ENCODE assay signal across 28 cellular contexts in the genomic region with DNA sequence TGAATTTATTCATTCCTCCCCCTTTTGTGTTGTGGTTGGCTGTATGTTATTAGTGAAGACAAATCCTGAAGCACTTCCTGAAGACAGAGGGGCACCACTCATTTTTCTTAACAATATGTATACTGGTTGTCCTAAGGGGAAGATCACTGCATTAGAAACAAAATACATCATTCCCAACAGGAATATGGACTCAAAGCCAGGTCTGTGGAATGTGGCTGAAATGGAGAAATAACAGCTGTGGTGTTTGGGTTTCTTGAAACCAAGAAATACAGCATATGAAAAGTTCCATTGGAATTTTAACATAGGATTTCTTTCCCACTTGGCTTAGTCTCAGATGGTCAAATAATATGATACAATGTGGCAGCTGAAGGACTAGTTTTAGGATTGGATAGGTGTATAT.
"Had no signal": no experiment of that assay in that cellular context is flagged by ENCODE, and none has a peak within 500 bp of the region (broad histone marks: within the 10 kb centered on the region; RNA-seq: fewer than 3 reads in every experiment).

No MANE protein-coding gene starts in this region.

- H3K36me3 ChIP-seq: gastroesophageal sphincter, heart left ventricle, neural progenitor cell, prostate gland, sigmoid colon, spleen, tibial nerve, upper lobe of left lung had no signal

- H3K4me2 ChIP-seq: hepatocyte, neural progenitor cell had no signal

- H3K27ac ChIP-seq: dorsolateral prefrontal cortex, foreskin keratinocyte, gastroesophageal sphincter, heart left ventricle, hepatocyte, neural progenitor cell, parathyroid adenoma, prostate gland, sigmoid colon, skin epidermis, spleen, testis, tibial nerve, upper lobe of left lung had no signal

- H3K4me1 ChIP-seq: foreskin keratinocyte, heart left ventricle, neural progenitor cell, parathyroid adenoma, prostate gland, spleen, testis, tibial nerve, upper lobe of left lung had no signal

- H3K27me3 Mint-ChIP-seq: memory B cell; naive thymus-derived CD4-positive, alpha-beta T cell; stimulated activated memory B cell treated with anti-CD40 and anti-IgM and Interleukin-4, amounts not matched to agents 10 μg/mL and 1 μg/mL and 100 μg/mL, for 72 hours had no signal

- H3K27me3 ChIP-seq: dorsolateral prefrontal cortex, foreskin keratinocyte, gastroesophageal sphincter, heart left ventricle, hepatocyte, neural progenitor cell, sigmoid colon, spleen, testis, tibial nerve, upper lobe of left lung had no signal

- H3K27ac Mint-ChIP-seq: memory B cell; naive thymus-derived CD4-positive, alpha-beta T cell; neural progenitor cell; stimulated activated memory B cell treated with anti-CD40 and anti-IgM and Interleukin-4, amounts not matched to agents 10 μg/mL and 1 μg/mL and 100 μg/mL, for 72 hours had no signal

- DNase-seq: cortex of kidney; dorsolateral prefrontal cortex; effector CD4-positive, alpha-beta T cell; foreskin keratinocyte; heart left ventricle; kidney; naive thymus-derived CD4-positive, alpha-beta T cell; right cardiac atrium; sigmoid colon; spleen; stimulated activated CD4-positive, alpha-beta T cell treated with anti-CD3 and anti-CD28 coated beads, Interleukin-4, amount 100 ng/mL, for 4 hours; stimulated activated naive CD8-positive, alpha-beta T cell treated with anti-CD3 and anti-CD28 coated beads, Interleukin-15, Interleukin-2, amounts not matched to agents 100 U/mL and 50 U/mL, for 24 hours; substantia nigra; testis; upper lobe of left lung had no signal

- H3K9me3 ChIP-seq: gastroesophageal sphincter, heart left ventricle, prostate gland, sigmoid colon, testis, tibial nerve, upper lobe of left lung had no signal

- FAIRE-seq: kidney, urothelium cell line had no signal

- ATAC-seq: foreskin keratinocyte; gastroesophageal sphincter; heart left ventricle; left lobe of liver; naive thymus-derived CD4-positive, alpha-beta T cell; right cardiac atrium; stimulated activated memory B cell treated with anti-CD40 and anti-IgM and Interleukin-4, amounts not matched to agents 10 μg/mL and 1 μg/mL and 100 μg/mL, for 72 hours; stimulated activated naive CD8-positive, alpha-beta T cell treated with anti-CD3 and anti-CD28 coated beads, Interleukin-15, Interleukin-2, amounts not matched to agents 100 U/mL and 50 U/mL, for 24 hours had no signal

- H3K4me3 ChIP-seq: dorsolateral prefrontal cortex, gastroesophageal sphincter, heart left ventricle, hepatocyte, lung, neural progenitor cell, prostate gland, sigmoid colon, skin epidermis, spleen, testis, tibial nerve, upper lobe of left lung had no signal

- H2AFZ ChIP-seq: hepatocyte, neural progenitor cell, parathyroid adenoma had no signal

- H3K36me3 Mint-ChIP-seq: memory B cell; naive thymus-derived CD4-positive, alpha-beta T cell; neural progenitor cell; stimulated activated memory B cell treated with anti-CD40 and anti-IgM and Interleukin-4, amounts not matched to agents 10 μg/mL and 1 μg/mL and 100 μg/mL, for 72 hours had no signal

- H3K9me3 Mint-ChIP-seq: nephron; neural progenitor cell; stimulated activated memory B cell treated with anti-CD40 and anti-IgM and Interleukin-4, amounts not matched to agents 10 μg/mL and 1 μg/mL and 100 μg/mL, for 72 hours had no signal

- H3K9ac ChIP-seq: neural progenitor cell, parathyroid adenoma had no signal

- H3K79me2 ChIP-seq: hepatocyte, parathyroid adenoma had no signal

- H3K4me1 Mint-ChIP-seq: memory B cell; naive thymus-derived CD4-positive, alpha-beta T cell; neural progenitor cell; stimulated activated memory B cell treated with anti-CD40 and anti-IgM and Interleukin-4, amounts not matched to agents 10 μg/mL and 1 μg/mL and 100 μg/mL, for 72 hours had no signal

- H3K4me3 Mint-ChIP-seq: memory B cell; naive thymus-derived CD4-positive, alpha-beta T cell; nephron; neural progenitor cell; stimulated activated memory B cell treated with anti-CD40 and anti-IgM and Interleukin-4, amounts not matched to agents 10 μg/mL and 1 μg/mL and 100 μg/mL, for 72 hours had no signal
